ENCODE assay signal across 24 cellular contexts in the genomic region with DNA sequence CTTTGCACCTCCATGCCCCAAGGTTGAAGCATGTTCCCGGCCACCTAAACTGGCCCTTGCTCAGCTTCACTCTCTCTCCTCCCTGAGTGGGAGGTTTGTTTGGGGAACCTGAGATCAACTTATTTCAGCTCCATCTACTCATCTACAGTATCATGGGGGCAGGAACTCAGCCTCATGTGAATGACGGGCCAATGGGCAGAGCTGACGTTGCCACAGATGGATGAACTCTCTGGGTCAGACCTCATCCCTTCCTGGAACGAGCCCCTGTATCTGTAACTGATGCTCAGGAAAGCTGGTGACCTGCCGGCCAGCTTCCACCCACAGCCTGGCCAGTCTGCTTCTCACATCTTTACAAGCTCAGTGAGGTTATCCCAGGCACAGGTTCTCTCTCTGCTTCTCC.
"Had no signal": no experiment of that assay in that cellular context is flagged by ENCODE, and none has a peak within 500 bp of the region (broad histone marks: within the 10 kb centered on the region; RNA-seq: fewer than 3 reads in every experiment).

No MANE protein-coding gene starts in this region.

- H3K4me1 ChIP-seq: colonic mucosa had no signal

- DNase-seq: activated CD4-positive, alpha-beta T cell treated with anti-CD3 and anti-CD28 coated beads for 4 hours; activated CD4-positive, alpha-beta T cell treated with anti-CD3 and anti-CD28 coated beads, Interleukin-2, amount 10 ng/mL, durations not matched to agents 7 days and 5 days; activated CD4-positive, alpha-beta T cell treated with anti-CD3 and anti-CD28 coated beads, Interleukin-2, amount 50 U/mL, for 48 hours; activated CD4-positive, CD25-positive, alpha-beta regulatory T cell; activated CD4-positive, CD25-positive, alpha-beta regulatory T cell treated with anti-CD3 and anti-CD28 coated beads, Interleukin-2, amount 50 U/mL, for 72 hours; activated CD8-positive, alpha-beta memory T cell treated with anti-CD3 and anti-CD28 coated beads for 24 hours; activated CD8-positive, alpha-beta T cell treated with anti-CD3 and anti-CD28 coated beads for 36 hours; activated effector memory CD4-positive, alpha-beta T cell treated with Interleukin-2 at 50 U/mL for 16 hours; activated gamma-delta T cell treated with Interleukin-2 at 50 U/mL for 16 hours; activated naive CD4-positive, alpha-beta T cell treated with anti-CD3 and anti-CD28 coated beads, Interleukin-2, amount 50 U/mL, for 16 hours; activated naive CD4-positive, alpha-beta T cell treated with Interleukin-2 at 50 U/mL for 16 hours; activated T-cell treated with anti-CD3 and anti-CD28 coated beads, Interleukin-2, amount 50 U/mL, for 4 hours; amniotic stem cell; anterior cingulate cortex; brain microvascular endothelial cell; caudate nucleus; colonic mucosa; effector memory CD4-positive, alpha-beta T cell; endodermal cell; foreskin fibroblast; T-helper 2 cell had no signal

- H3K27me3 ChIP-seq: brain microvascular endothelial cell, colonic mucosa had no signal

- H3K27ac Mint-ChIP-seq: activated CD4-positive, alpha-beta T cell treated with anti-CD3 and anti-CD28 coated beads, Interleukin-2, amount 10 ng/mL, durations not matched to agents 7 days and 5 days; activated CD8-positive, alpha-beta T cell treated with anti-CD3 and anti-CD28 coated beads for 36 hours; activated naive CD8-positive, alpha-beta T cell; activated T-helper 17 cell treated with anti-CD3 and anti-CD28 coated beads, Interleukin-2, amount 50 U/mL, for 72 hours; endodermal cell had no signal

- H3K27me3 Mint-ChIP-seq: activated CD4-positive, alpha-beta T cell treated with anti-CD3 and anti-CD28 coated beads, Interleukin-2, amount 10 ng/mL, durations not matched to agents 7 days and 5 days; activated CD8-positive, alpha-beta T cell treated with anti-CD3 and anti-CD28 coated beads for 36 hours; activated naive CD8-positive, alpha-beta T cell; activated T-helper 17 cell treated with anti-CD3 and anti-CD28 coated beads, Interleukin-2, amount 50 U/mL, for 72 hours had no signal

- H3K9me3 ChIP-seq: colonic mucosa had no signal

- H3K36me3 Mint-ChIP-seq: activated naive CD8-positive, alpha-beta T cell had no signal

- H3K36me3 ChIP-seq: brain microvascular endothelial cell, colonic mucosa had no signal

- H3K4me3 Mint-ChIP-seq: activated CD4-positive, alpha-beta T cell treated with anti-CD3 and anti-CD28 coated beads, Interleukin-2, amount 10 ng/mL, durations not matched to agents 7 days and 5 days; activated CD8-positive, alpha-beta T cell treated with anti-CD3 and anti-CD28 coated beads for 36 hours; activated naive CD8-positive, alpha-beta T cell; activated T-cell treated with anti-CD3 and anti-CD28 coated beads, Interleukin-2, amount 50 U/mL, for 4 hours; activated T-helper 17 cell treated with anti-CD3 and anti-CD28 coated beads, Interleukin-2, amount 50 U/mL, for 72 hours; endodermal cell had no signal

- H3K4me3 ChIP-seq: colonic mucosa had no signal

- H3K27ac ChIP-seq: brain microvascular endothelial cell, colonic mucosa had no signal

- H3K4me1 Mint-ChIP-seq: activated CD4-positive, alpha-beta T cell treated with anti-CD3 and anti-CD28 coated beads, Interleukin-2, amount 10 ng/mL, durations not matched to agents 7 days and 5 days; activated T-helper 17 cell treated with anti-CD3 and anti-CD28 coated beads, Interleukin-2, amount 50 U/mL, for 72 hours; endodermal cell had no signal

- H3K9me3 Mint-ChIP-seq: activated CD4-positive, alpha-beta T cell treated with anti-CD3 and anti-CD28 coated beads, Interleukin-2, amount 10 ng/mL, durations not matched to agents 7 days and 5 days; activated CD8-positive, alpha-beta T cell treated with anti-CD3 and anti-CD28 coated beads for 36 hours; activated T-cell treated with anti-CD3 and anti-CD28 coated beads, Interleukin-2, amount 50 U/mL, for 4 hours; activated T-helper 17 cell treated with anti-CD3 and anti-CD28 coated beads, Interleukin-2, amount 50 U/mL, for 72 hours; endodermal cell had no signal

- ATAC-seq: activated CD8-positive, alpha-beta T cell treated with anti-CD3 and anti-CD28 coated beads for 36 hours; activated T-cell treated with anti-CD3 and anti-CD28 coated beads, Interleukin-2, amount 50 U/mL, for 4 hours; activated T-helper 17 cell treated with anti-CD3 and anti-CD28 coated beads, Interleukin-2, amount 50 U/mL, for 72 hours; esophagus mucosa had no signal
